Comparison of ENCODE assay signal across 13 cellular contexts in the genomic region with DNA sequence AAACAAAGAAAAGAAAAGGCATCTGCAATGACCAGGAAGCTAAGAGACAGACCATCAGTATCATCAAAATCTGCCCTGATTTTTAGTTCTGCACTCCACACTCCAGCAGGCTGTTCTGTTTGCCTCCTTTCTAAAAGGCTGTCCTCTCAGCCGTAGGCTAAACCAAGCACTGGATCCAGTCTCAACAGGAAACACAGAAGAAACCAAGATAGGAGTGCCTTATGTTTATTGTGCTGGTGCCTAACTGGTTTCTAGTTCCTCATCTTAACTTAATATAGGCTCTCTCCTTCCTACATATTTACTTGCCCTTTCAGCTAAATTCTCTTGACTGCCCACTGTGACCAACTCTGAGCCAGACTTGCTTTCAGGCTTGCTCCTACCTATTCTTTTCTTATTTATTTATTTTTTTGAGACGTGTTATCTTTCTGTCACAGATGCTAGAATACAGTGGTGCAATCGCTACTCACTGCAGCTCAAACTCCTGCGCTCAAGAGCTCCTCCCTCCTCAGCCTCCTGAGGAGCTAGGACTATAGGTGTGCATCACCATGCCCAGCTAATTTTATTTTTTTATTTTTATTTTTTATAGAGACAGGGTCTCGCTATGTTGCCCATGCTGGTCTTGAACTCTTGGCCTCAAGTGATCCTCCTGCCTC.
A peak's percentile ranks its signal among the peaks of the same experiment; 100 is the strongest.
DNase-seq lines count a peak whose midpoint lies in the region; ATAC-seq and TF ChIP-seq lines count a peak whose summit lies in the region.
"Had no signal": no experiment of that assay in that cellular context is flagged by ENCODE, and none has a peak within 500 bp of the region (broad histone marks: within the 10 kb centered on the region; RNA-seq: fewer than 3 reads in every experiment).

No MANE protein-coding gene starts in this region.

- peak; percentile 53 for ATAC-seq in GM18505 (IDR thresholded peaks at IDR 0.05; ENCODE audit: unreplicated experiment)
- no peak for ATAC-seq in HG03378 (IDR thresholded peaks at IDR 0.05; ENCODE audit: unreplicated experiment)
- no peak for ATAC-seq in GM19397 (IDR thresholded peaks at IDR 0.05; ENCODE audit: unreplicated experiment)

- no peak for TF ChIP-seq POLR2A in GM18505 (IDR thresholded peaks at IDR 0.05; ENCODE audit: borderline replicate concordance, extremely low read depth, insufficient read depth, insufficient read length)

- DNase-seq in DMS53 (lab: John Stamatoyannopoulos, UW) = peak; percentile 29
- no peak for DNase-seq in DMS53 treated with DMSO at 0.1 percent for 48 hours (lab: John Stamatoyannopoulos, UW; ENCODE audit: unreplicated experiment)
- peak; percentile 52 for DNase-seq in OCI-M1 (lab: John Stamatoyannopoulos, UW)
- DNase-seq in germinal center (ENCODE audit: low spot score) = peak; percentile 35
- no peak for DNase-seq in NCI-H146 treated with DMSO at 0.1 percent for 48 hours (lab: John Stamatoyannopoulos, UW; ENCODE audit: unreplicated experiment)
- DNase-seq: 8988T; CD4-positive, alpha-beta T cell; left ventricle myocardium inferior; NCI-H226; SK-N-SH had no signal

Comparison
In these comparisons a context has a peak if more than half of its experiments do, and no peak if none do; other contexts are left out.
1. DNase-seq: peak in DMS53 (single experiment), OCI-M1 (single experiment) and germinal center (single experiment); none in DMS53 treated with DMSO at 0.1 percent for 48 hours (single experiment) and NCI-H146 treated with DMSO at 0.1 percent for 48 hours (single experiment).